8 cellular contexts compared by ENCODE assay signal in the genomic region with DNA sequence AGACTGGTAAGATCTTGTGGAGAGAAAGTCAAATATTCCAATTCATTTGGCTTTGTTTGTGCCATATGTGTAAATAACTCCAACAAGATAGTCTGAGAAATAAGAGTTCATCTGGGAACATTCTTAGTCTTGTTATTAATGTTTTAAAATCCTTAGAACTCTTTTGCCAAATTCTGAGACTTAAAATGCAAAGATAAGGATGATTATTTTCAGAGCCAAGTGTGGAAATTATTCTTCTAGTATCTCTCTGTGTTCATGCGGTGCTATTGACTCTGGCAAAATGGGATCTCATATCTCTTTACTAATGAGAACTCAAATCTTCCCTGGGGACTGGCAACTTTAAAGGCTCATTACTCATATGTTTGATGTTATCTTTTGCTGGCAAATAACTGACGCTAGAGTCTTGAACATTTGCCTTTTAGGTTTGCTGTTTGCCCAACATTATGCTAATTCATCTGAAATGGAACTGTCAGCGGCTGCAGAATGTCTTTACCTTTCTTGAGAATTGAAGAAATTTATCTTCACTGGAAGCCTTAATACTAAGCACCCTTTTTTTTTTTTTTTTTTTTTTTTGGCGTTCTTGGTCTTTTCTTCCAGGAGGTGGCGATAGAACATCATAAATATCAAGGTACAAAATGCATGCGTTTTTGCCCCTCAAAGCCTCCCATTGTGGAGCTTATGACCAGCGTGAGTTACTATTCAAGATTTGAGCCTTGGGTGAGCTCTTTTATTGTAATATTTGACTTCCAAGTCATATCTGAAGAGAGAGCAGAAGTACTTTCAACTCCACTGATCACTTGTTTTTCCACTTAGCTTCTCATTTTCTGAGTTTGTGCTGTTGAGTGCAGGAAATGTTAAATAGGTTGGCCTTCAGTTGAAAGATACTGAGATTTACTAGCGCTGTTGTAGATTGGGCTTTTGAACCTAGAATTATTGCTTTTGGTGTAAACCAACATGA.
DNase-seq lines count a peak whose midpoint lies in the region; ATAC-seq, FAIRE-seq and TF ChIP-seq lines count a peak whose summit lies in the region.

No MANE protein-coding gene starts in this region.

- peak; percentile 48 for TF ChIP-seq CTCF in MCF 10A (IDR thresholded peaks at IDR 0.05; ENCODE audit: unreplicated experiment)

- BruUV-seq in MCF 10A (replicated peaks; lab: Mats Ljungman, UMichigan): no TSS peak

- peak; percentile 11 for DNase-seq in activated CD4-positive, alpha-beta memory T cell treated with anti-CD3 and anti-CD28 coated beads for 36 hours
- DNase-seq in activated CD4-positive, alpha-beta memory T cell treated with anti-CD3 and anti-CD28 coated beads, Interleukin-2, amount 10 ng/mL, durations not matched to agents 7 days and 5 days: no peak
- DNase-seq in NCI-H69 (lab: John Stamatoyannopoulos, UW): peak; percentile 80
- peak; percentile 59 for DNase-seq in MCF 10A (ENCODE audit: unreplicated experiment)
- DNase-seq in superior temporal gyrus (ENCODE audit: extremely low spot score): peak; percentile 90

- peaks cover 35% of the 10 kb centered on the region for H3K4me1 Mint-ChIP-seq in activated CD4-positive, alpha-beta memory T cell treated with anti-CD3 and anti-CD28 coated beads for 36 hours (ENCODE audit: low read depth)
- peaks cover 19% of the 10 kb centered on the region for H3K4me1 Mint-ChIP-seq in activated CD4-positive, alpha-beta memory T cell treated with anti-CD3 and anti-CD28 coated beads, Interleukin-2, amount 10 ng/mL, durations not matched to agents 7 days and 5 days
- peaks cover 15% of the 10 kb centered on the region for H3K4me1 Mint-ChIP-seq in MCF 10A (ENCODE audit: insufficient read depth, unreplicated experiment)

- peaks cover 8% of the 10 kb centered on the region for H3K9me3 Mint-ChIP-seq in activated CD4-positive, alpha-beta memory T cell treated with anti-CD3 and anti-CD28 coated beads for 36 hours
- H3K9me3 Mint-ChIP-seq in activated CD4-positive, alpha-beta memory T cell treated with anti-CD3 and anti-CD28 coated beads, Interleukin-2, amount 10 ng/mL, durations not matched to agents 7 days and 5 days: no peaks in the 10 kb centered on the region
- no peaks in the 10 kb centered on the region for H3K9me3 Mint-ChIP-seq in MCF 10A (ENCODE audit: unreplicated experiment)

- POLR2A ChIA-PET in activated CD4-positive, alpha-beta memory T cell treated with anti-CD3 and anti-CD28 coated beads for 36 hours (lab: Charles Lee): interaction anchor here (0.6 to 1.6 kb wide), 2 partner anchors 16 to 1298 kb away, joined by 3 to 4 read pairs; no protein-coding TSS in a partner anchor
- POLR2A ChIA-PET in activated CD4-positive, alpha-beta memory T cell treated with anti-CD3 and anti-CD28 coated beads, Interleukin-2, amount 10 ng/mL, durations not matched to agents 7 days and 5 days (lab: Charles Lee): interaction anchor here (1.0 to 2.2 kb wide), 2 partner anchors 294 to 587 kb away, joined by 3 to 5 read pairs; no protein-coding TSS in a partner anchor
- POLR2A ChIA-PET in MCF 10A (lab: Yijun Ruan, JAX): interaction anchor here (0.6 to 1.5 kb wide), 10 partner anchors 81 to 687 kb away, joined by 3 to 7 read pairs (median 4); a partner anchor contains a TSS

- H3K4me3 Mint-ChIP-seq in activated CD4-positive, alpha-beta memory T cell treated with anti-CD3 and anti-CD28 coated beads for 36 hours: no peak overlapping the region
- H3K4me3 Mint-ChIP-seq in activated CD4-positive, alpha-beta memory T cell treated with anti-CD3 and anti-CD28 coated beads, Interleukin-2, amount 10 ng/mL, durations not matched to agents 7 days and 5 days: no peak overlapping the region
- H3K4me3 Mint-ChIP-seq in MCF 10A (ENCODE audit: unreplicated experiment): no peak overlapping the region

- intact Hi-C loops in activated CD4-positive, alpha-beta memory T cell treated with anti-CD3 and anti-CD28 coated beads for 36 hours (cut with micrococcal nuclease): loop anchor here (1.0 to 10.0 kb wide), 7 partner anchors 85 to 959 kb away; a partner anchor contains a TSS
- intact Hi-C loops in MCF 10A (cut with micrococcal nuclease): loop anchor here (1.0 to 5.0 kb wide), 7 partner anchors 85 to 962 kb away; no protein-coding TSS in a partner anchor

- peak; percentile 96 for FAIRE-seq in islet of Langerhans (lab: Jason Lieb, UNC)

- no peak overlapping the region for H3K27ac Mint-ChIP-seq in activated CD4-positive, alpha-beta memory T cell treated with anti-CD3 and anti-CD28 coated beads for 36 hours
- H3K27ac Mint-ChIP-seq in activated CD4-positive, alpha-beta memory T cell treated with anti-CD3 and anti-CD28 coated beads, Interleukin-2, amount 10 ng/mL, durations not matched to agents 7 days and 5 days: no peak overlapping the region
- H3K27ac Mint-ChIP-seq in MCF 10A (ENCODE audit: low read depth, unreplicated experiment): no peak overlapping the region

- no peaks in the 10 kb centered on the region for H3K36me3 Mint-ChIP-seq in activated CD4-positive, alpha-beta memory T cell treated with anti-CD3 and anti-CD28 coated beads for 36 hours
- no peaks in the 10 kb centered on the region for H3K36me3 Mint-ChIP-seq in activated CD4-positive, alpha-beta memory T cell treated with anti-CD3 and anti-CD28 coated beads, Interleukin-2, amount 10 ng/mL, durations not matched to agents 7 days and 5 days (ENCODE audit: low read depth)
- H3K36me3 Mint-ChIP-seq in MCF 10A (ENCODE audit: insufficient read depth, unreplicated experiment): no peaks in the 10 kb centered on the region

- ATAC-seq in HG03354 (IDR thresholded peaks at IDR 0.05; ENCODE audit: poor library complexity, severe bottlenecking, unreplicated experiment) (peak; percentile 59), HG02840 (IDR thresholded peaks at IDR 0.05; ENCODE audit: low FRiP score, unreplicated experiment) (no peak)

- CTCF ChIA-PET in activated CD4-positive, alpha-beta memory T cell treated with anti-CD3 and anti-CD28 coated beads for 36 hours (lab: Charles Lee): interaction anchor here (0.6 to 7.5 kb wide), 38 partner anchors 11 to 1247 kb away, joined by 3 to 130 read pairs (median 4); a partner anchor contains a TSS
- CTCF ChIA-PET in activated CD4-positive, alpha-beta memory T cell treated with anti-CD3 and anti-CD28 coated beads, Interleukin-2, amount 10 ng/mL, durations not matched to agents 7 days and 5 days (lab: Charles Lee): interaction anchor here (0.6 to 5.6 kb wide), 38 partner anchors 11 to 1452 kb away, joined by 3 to 102 read pairs (median 4); a partner anchor contains a TSS
- CTCF ChIA-PET in MCF 10A (lab: Yijun Ruan, JAX): interaction anchor here (0.5 to 5.1 kb wide), 55 partner anchors 10 to 1366 kb away, joined by 3 to 86 read pairs (median 5); no protein-coding TSS in a partner anchor

- H3K27me3 Mint-ChIP-seq in activated CD4-positive, alpha-beta memory T cell treated with anti-CD3 and anti-CD28 coated beads for 36 hours: no peaks in the 10 kb centered on the region
- H3K27me3 Mint-ChIP-seq in activated CD4-positive, alpha-beta memory T cell treated with anti-CD3 and anti-CD28 coated beads, Interleukin-2, amount 10 ng/mL, durations not matched to agents 7 days and 5 days: no peaks in the 10 kb centered on the region
- H3K27me3 Mint-ChIP-seq in MCF 10A (ENCODE audit: insufficient read depth, unreplicated experiment): no peaks in the 10 kb centered on the region
